In genomic region chr1:12014141-12014981, GRCh38 we compare ENCODE assay signal across 1 cellular context.
TF ChIP-seq lines count a peak whose summit lies in the region.

No MANE protein-coding gene starts in this region.

TF ChIP-seq in K562, 482 proteins besides CTCF, POLR2A, EP300 and RAD21 (continued from another document and continues in another):
- peak; percentile 14 for TF ChIP-seq CHD7 (IDR thresholded peaks at IDR 0.05; ENCODE audit: low read depth, low read length)
- 0 out of 2 replicates have a peak, but pooled peaks have one; percentile 33 for TF ChIP-seq ETV1 (tag; conservative IDR thresholded peaks at IDR 0.05; ENCODE audit: low read depth)
- no peak for TF ChIP-seq FOS (IDR thresholded peaks at IDR 0.05; ENCODE audit: extremely low read depth, insufficient read length)
- TF ChIP-seq HMBOX1 (IDR thresholded peaks at IDR 0.05): 0 out of 2 replicates have a peak, but pooled peaks have one; percentile 6
- TF ChIP-seq SMARCE1 (IDR thresholded peaks at IDR 0.05): no peak
- no peak for TF ChIP-seq KDM4B (IDR thresholded peaks at IDR 0.05; ENCODE audit: borderline replicate concordance in 2 of 2, low read depth in 1 of 2)
- 0 out of 2 replicates have a peak, but pooled peaks have one; percentile 12 for TF ChIP-seq NR2C1 (IDR thresholded peaks at IDR 0.05)
- no peak for TF ChIP-seq NR2C1 (tag; IDR thresholded peaks at IDR 0.05)
- TF ChIP-seq MGA (IDR thresholded peaks at IDR 0.05): peak; percentile 94
- TF ChIP-seq MTA1 (IDR thresholded peaks at IDR 0.05; ENCODE audit: borderline replicate concordance): no peak
- TF ChIP-seq ELF2 (CRISPR knock-in tag; IDR thresholded peaks at IDR 0.05): no peak
- TF ChIP-seq KDM5B (IDR thresholded peaks at IDR 0.05; ENCODE audit: insufficient replicate concordance, low read depth, low read length): peak; percentile 24
- TF ChIP-seq SMAD3 (CRISPR knock-in tag; conservative IDR thresholded peaks at IDR 0.05): no peak
- peak in 1 of 3 experiments; percentile 59; a peak in 2 of 6 replicates for TF ChIP-seq ZBTB11 (CRISPR knock-in tag; IDR thresholded peaks at IDR 0.05)
- TF ChIP-seq YY1 (IDR thresholded peaks at IDR 0.05; ENCODE audit: borderline replicate concordance in 1 of 3, control insufficient read depth in 1 of 3, extremely low read depth in 1 of 3, insufficient read depth in 3 of 3, insufficient read length in 1 of 3, insufficient replicate concordance in 2 of 3, low read depth in 1 of 3, low read length in 2 of 3): peak in 1 of 3 experiments; percentile 22
- TF ChIP-seq PHB (CRISPR knock-in tag; IDR thresholded peaks at IDR 0.05): no peak
- no peak for TF ChIP-seq E2F4 (CRISPR knock-in tag; IDR thresholded peaks at IDR 0.05; ENCODE audit: low read depth)
- TF ChIP-seq TCF3 (CRISPR knock-in tag; IDR thresholded peaks at IDR 0.05): 0 out of 2 replicates have a peak, but pooled peaks have one; percentile 20
- TF ChIP-seq ZFX (CRISPR knock-in tag; IDR thresholded peaks at IDR 0.05): 0 out of 2 replicates have a peak, but pooled peaks have one; percentile 29
- 0 out of 2 replicates have a peak, but pooled peaks have one; percentile 33 for TF ChIP-seq ZNF584 (CRISPR knock-in tag; IDR thresholded peaks at IDR 0.05; ENCODE audit: low read depth)
